In the genomic region with DNA sequence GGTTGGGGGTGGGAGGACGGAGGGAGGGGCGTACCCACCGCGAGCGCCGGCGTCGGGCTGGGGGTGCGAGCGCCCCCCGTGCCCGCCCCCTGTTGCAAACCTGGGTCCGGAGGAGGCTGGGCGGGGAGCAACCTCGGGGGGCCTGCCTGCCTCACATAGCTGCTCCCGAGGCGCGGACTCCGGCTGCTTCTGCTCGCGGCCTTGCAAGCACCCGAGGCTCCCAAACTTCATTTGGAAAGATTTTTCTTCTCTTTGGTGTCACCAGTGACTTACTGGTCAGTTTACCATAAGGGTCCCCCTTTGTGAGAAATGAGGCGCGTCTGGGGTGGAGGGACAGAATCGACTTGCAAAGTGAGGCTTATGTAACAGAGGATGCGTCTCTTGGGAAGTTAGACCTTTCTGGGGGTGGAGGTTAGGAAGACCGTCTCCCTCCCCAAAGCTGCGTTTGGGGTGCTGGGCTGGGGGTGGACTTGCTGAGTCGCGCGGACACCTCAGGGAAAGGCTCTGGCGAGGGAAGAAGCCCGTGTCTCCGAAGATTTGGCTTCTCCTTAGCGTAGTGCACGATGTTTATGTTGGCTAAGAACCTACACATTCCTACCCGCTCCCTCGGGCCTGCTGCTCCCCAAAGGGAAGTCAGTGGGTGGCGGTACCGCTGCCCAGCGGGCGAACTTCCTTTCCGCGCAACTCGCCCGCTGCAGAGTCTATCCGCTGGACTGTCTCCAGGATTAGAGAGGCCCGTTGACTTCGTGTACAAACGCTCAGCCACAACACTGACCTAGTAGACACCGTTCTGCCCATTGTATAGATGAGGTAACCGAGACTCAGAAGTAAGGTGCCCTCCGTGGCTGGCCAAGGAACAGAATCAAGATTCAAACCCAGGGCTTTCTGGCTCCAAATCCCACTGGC, we compare ENCODE assay signal across 1 cellular context.
TF ChIP-seq lines count a peak whose summit lies in the region.

No MANE protein-coding gene starts in this region.

TF ChIP-seq in HepG2, 621 proteins besides CTCF, POLR2A, EP300 and RAD21 (continued from another document):
- TF ChIP-seq ZBTB40 (IDR thresholded peaks at IDR 0.05) = no peak
- TF ChIP-seq ZBTB40 (CRISPR knock-in tag; IDR thresholded peaks at IDR 0.05) = no peak
- no peak for TF ChIP-seq MIER2 (CRISPR knock-in tag; IDR thresholded peaks at IDR 0.05)
- no peak for TF ChIP-seq ZNF547 (CRISPR knock-in tag; IDR thresholded peaks at IDR 0.05)
- TF ChIP-seq ZNF350 (CRISPR knock-in tag; IDR thresholded peaks at IDR 0.05; ENCODE audit: borderline replicate concordance, low read depth) = peak; percentile 69; the same call in 1 of the 2 replicates
- no peak for TF ChIP-seq ZNF441 (CRISPR knock-in tag; IDR thresholded peaks at IDR 0.05; ENCODE audit: borderline replicate concordance)
- no peak for TF ChIP-seq ZNF33A (CRISPR knock-in tag; IDR thresholded peaks at IDR 0.05; ENCODE audit: borderline replicate concordance)
- TF ChIP-seq NR0B2 (CRISPR knock-in tag; IDR thresholded peaks at IDR 0.05) = no peak
- TF ChIP-seq HMGA1 (CRISPR knock-in tag; conservative IDR thresholded peaks at IDR 0.05) = no peak
- TF ChIP-seq PLRG1 (conservative IDR thresholded peaks at IDR 0.05) = no peak
- no peak for TF ChIP-seq BHLHE40 (IDR thresholded peaks at IDR 0.05; ENCODE audit: low read length)
- TF ChIP-seq, protein P1, sequence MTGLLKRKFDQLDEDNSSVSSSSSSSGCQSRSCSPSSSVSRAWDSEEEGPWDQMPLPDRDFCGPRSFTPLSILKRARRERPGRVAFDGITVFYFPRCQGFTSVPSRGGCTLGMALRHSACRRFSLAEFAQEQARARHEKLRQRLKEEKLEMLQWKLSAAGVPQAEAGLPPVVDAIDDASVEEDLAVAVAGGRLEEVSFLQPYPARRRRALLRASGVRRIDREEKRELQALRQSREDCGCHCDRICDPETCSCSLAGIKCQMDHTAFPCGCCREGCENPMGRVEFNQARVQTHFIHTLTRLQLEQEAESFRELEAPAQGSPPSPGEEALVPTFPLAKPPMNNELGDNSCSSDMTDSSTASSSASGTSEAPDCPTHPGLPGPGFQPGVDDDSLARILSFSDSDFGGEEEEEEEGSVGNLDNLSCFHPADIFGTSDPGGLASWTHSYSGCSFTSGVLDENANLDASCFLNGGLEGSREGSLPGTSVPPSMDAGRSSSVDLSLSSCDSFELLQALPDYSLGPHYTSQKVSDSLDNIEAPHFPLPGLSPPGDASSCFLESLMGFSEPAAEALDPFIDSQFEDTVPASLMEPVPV (CRISPR knock-in tag; IDR thresholded peaks at IDR 0.05) = peak; percentile 29; the same call in 1 of the 2 replicates
- no peak for TF ChIP-seq ZNF577 (CRISPR knock-in tag; IDR thresholded peaks at IDR 0.05; ENCODE audit: borderline replicate concordance, low read depth)
- TF ChIP-seq, protein P2, sequence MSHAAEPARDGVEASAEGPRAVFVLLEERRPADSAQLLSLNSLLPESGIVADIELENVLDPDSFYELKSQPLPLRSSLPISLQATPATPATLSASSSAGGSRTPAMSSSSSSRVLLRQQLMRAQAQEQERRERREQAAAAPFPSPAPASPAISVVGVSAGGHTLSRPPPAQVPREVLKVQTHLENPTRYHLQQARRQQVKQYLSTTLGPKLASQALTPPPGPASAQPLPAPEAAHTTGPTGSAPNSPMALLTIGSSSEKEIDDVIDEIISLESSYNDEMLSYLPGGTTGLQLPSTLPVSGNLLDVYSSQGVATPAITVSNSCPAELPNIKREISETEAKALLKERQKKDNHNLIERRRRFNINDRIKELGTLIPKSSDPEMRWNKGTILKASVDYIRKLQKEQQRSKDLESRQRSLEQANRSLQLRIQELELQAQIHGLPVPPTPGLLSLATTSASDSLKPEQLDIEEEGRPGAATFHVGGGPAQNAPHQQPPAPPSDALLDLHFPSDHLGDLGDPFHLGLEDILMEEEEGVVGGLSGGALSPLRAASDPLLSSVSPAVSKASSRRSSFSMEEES (CRISPR knock-in tag; IDR thresholded peaks at IDR 0.05) = no peak
- TF ChIP-seq, protein P3, sequence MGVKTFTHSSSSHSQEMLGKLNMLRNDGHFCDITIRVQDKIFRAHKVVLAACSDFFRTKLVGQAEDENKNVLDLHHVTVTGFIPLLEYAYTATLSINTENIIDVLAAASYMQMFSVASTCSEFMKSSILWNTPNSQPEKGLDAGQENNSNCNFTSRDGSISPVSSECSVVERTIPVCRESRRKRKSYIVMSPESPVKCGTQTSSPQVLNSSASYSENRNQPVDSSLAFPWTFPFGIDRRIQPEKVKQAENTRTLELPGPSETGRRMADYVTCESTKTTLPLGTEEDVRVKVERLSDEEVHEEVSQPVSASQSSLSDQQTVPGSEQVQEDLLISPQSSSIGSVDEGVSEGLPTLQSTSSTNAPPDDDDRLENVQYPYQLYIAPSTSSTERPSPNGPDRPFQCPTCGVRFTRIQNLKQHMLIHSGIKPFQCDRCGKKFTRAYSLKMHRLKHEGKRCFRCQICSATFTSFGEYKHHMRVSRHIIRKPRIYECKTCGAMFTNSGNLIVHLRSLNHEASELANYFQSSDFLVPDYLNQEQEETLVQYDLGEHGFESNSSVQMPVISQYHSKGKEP (CRISPR knock-in tag; IDR thresholded peaks at IDR 0.05) = no peak
- TF ChIP-seq SUZ12 (IDR thresholded peaks at IDR 0.05; ENCODE audit: low read depth, low read length) = no peak
- TF ChIP-seq, protein P4, sequence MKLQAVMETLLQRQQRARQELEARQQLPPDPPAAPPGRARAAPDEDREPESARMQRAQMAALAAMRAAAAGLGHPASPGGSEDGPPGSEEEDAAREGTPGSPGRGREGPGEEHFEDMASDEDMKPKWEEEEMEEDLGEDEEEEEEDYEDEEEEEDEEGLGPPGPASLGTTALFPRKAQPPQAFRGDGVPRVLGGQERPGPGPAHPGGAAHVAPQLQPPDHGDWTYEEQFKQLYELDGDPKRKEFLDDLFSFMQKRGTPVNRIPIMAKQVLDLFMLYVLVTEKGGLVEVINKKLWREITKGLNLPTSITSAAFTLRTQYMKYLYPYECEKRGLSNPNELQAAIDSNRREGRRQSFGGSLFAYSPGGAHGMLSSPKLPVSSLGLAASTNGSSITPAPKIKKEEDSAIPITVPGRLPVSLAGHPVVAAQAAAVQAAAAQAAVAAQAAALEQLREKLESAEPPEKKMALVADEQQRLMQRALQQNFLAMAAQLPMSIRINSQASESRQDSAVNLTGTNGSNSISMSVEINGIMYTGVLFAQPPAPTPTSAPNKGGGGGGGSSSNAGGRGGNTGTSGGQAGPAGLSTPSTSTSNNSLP (IDR thresholded peaks at IDR 0.05; ENCODE audit: low read depth, low read length) = no peak
- no peak for TF ChIP-seq TRIM24 (CRISPR knock-in tag; IDR thresholded peaks at IDR 0.05)
- TF ChIP-seq ADNP (CRISPR knock-in tag; IDR thresholded peaks at IDR 0.05) = peak; percentile 65; the same call in 1 of the 2 replicates
- TF ChIP-seq ZNF614 (CRISPR knock-in tag; IDR thresholded peaks at IDR 0.05; ENCODE audit: borderline replicate concordance) = peak; percentile 27; the same call in 1 of the 2 replicates
- peak; percentile 4; the same call in 1 of the 2 replicates for TF ChIP-seq ZNF709 (CRISPR knock-in tag; IDR thresholded peaks at IDR 0.05)
- no peak for TF ChIP-seq NR2C2 (CRISPR knock-in tag; IDR thresholded peaks at IDR 0.05; ENCODE audit: borderline replicate concordance)
- no peak; the same call in 1 of the 2 replicates for TF ChIP-seq MYNN (CRISPR knock-in tag; IDR thresholded peaks at IDR 0.05; ENCODE audit: low read depth)
- TF ChIP-seq NAIF1 (CRISPR knock-in tag; IDR thresholded peaks at IDR 0.05; ENCODE audit: borderline replicate concordance) = peak; percentile 38; the same call in 1 of the 2 replicates
- peak; percentile 39; the same call in 1 of the 2 replicates for TF ChIP-seq ZNF331 (CRISPR knock-in tag; IDR thresholded peaks at IDR 0.05)
- TF ChIP-seq CHD4 (IDR thresholded peaks at IDR 0.05; ENCODE audit: borderline replicate concordance, low read length) = no peak
- TF ChIP-seq ZNF747 (CRISPR knock-in tag; IDR thresholded peaks at IDR 0.05; ENCODE audit: borderline replicate concordance) = no peak
- TF ChIP-seq ZNF513 (CRISPR knock-in tag; conservative IDR thresholded peaks at IDR 0.05) = no peak
- TF ChIP-seq ZNF572 (CRISPR knock-in tag; IDR thresholded peaks at IDR 0.05) = no peak
- no peak for TF ChIP-seq KDM4B (CRISPR knock-in tag; IDR thresholded peaks at IDR 0.05)
- TF ChIP-seq, protein P5, sequence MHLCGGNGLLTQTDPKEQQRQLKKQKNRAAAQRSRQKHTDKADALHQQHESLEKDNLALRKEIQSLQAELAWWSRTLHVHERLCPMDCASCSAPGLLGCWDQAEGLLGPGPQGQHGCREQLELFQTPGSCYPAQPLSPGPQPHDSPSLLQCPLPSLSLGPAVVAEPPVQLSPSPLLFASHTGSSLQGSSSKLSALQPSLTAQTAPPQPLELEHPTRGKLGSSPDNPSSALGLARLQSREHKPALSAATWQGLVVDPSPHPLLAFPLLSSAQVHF (CRISPR knock-in tag; IDR thresholded peaks at IDR 0.05) = 0 out of 2 replicates have a peak, but pooled peaks have one; percentile 5
- no peak for TF ChIP-seq ZNF230 (CRISPR knock-in tag; IDR thresholded peaks at IDR 0.05)
